In the genomic region with DNA sequence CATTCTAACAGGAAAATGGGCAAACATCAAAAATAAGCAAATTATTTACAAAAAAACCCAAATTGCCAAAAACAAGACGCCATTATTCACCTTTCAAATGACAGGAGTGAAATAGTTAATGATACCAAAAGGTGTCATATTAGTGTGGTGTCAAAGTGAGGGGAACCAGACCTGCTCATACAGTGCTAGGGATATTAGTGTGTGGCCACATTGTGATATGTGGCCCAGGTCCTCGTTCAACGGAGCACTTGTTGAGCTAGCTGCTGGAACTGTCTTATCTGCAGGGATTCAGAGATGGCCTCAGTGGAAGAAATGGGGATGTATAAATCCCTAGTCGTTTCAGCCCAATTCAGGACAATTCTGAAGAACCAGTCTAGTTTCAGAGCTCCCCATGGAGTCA, we compare ENCODE assay signal across 37 cellular contexts. TPM values are rescaled to one million over a fixed set of nuclear protein-coding genes. Genes with fewer than 3 reads are reported as not detected.
"Had no signal": no experiment of that assay in that cellular context is flagged by ENCODE, and none has a peak within 500 bp of the region (broad histone marks: within the 10 kb centered on the region; RNA-seq: fewer than 3 reads in every experiment).

No MANE protein-coding gene starts in this region.

- H3K27me3 ChIP-seq: MG63 had no signal

- DNase-seq: Kasumi-1, MG63, MM.1S, MV-4-11, NCI-H1048, NCI-H1092, NCI-H1092 treated with DMSO at 0.1 percent for 48 hours, NCI-H1105, NCI-H1105 treated with DMSO at 0.1 percent for 48 hours, NCI-H1417, NCI-H1417 treated with DMSO at 0.1 percent for 48 hours, NCI-H1436, NCI-H1436 treated with DMSO at 0.1 percent for 48 hours, NCI-H146, NCI-H1694, NCI-H1694 treated with DMSO at 0.1 percent for 48 hours, NCI-H187, NCI-H187 treated with DMSO at 0.1 percent for 48 hours, NCI-H1930, NCI-H2029, NCI-H2029 treated with DMSO at 0.1 percent for 48 hours, NCI-H2081, NCI-H2081 treated with DMSO at 0.1 percent for 48 hours, NCI-H2107, NCI-H2171, NCI-H2171 treated with DMSO at 0.1 percent for 48 hours, NCI-H2227 treated with DMSO at 0.1 percent for 48 hours, NCI-H226, NCI-H345, NCI-H446, NCI-H446 treated with DMSO at 0.1 percent for 48 hours, NCI-H510A, NCI-H510A treated with DMSO at 0.1 percent for 48 hours, NCI-H524, NCI-H524 treated with DMSO at 0.1 percent for 48 hours, NCI-H526 had no signal

- H3K9me3 ChIP-seq: MG63 had no signal

- H3K36me3 ChIP-seq: MG63 had no signal

- H3K4me3 ChIP-seq: MG63 had no signal

RNA-seq across cellular contexts. Expression of gene GPR85, which starts 41.2 kb away (rescaled TPM):
- total RNA-seq: NCI-H460 had no signal
